In the genomic region with DNA sequence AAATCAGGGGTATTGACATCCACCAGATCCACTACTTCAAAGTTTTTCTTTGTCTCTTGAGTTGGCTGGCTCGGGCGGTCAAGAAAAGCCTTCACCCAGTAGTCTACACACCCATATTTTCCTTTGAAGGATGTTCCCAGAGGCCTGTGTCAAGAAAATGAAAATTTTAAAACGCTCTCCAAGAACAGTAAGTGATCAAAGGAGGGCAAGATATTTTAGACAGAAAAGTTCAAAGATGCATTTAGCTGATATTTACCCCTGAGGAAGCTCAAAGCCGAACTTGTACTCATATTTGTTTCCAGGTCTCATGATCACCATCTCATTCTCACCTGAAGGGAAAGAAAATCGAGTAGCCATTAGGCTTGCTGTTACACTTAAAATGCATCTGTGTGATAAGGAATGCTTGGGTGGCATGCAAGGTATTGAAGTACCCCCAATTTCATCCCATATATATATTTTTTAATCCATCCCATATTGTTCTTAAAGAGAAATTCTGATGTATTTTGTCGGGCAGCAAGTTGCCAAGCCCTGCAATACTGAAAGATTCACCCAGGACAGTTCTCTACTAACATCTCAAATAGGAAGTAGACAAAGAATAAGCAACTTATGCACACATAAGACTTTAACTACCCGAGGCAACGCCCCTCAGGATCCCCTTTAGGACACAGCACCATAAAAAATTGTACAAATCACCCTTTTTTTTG, we compare ENCODE assay signal across 8 cellular contexts. TPM values are rescaled to one million over a fixed set of nuclear protein-coding genes. Genes with fewer than 3 reads are reported as not detected.
DNase-seq lines count a peak whose midpoint lies in the region; ATAC-seq and TF ChIP-seq lines count a peak whose summit lies in the region.

No MANE protein-coding gene starts in this region.

- intact Hi-C loops in thyroid gland (cut with DNase I), result no loop called here

- TF ChIP-seq POLR2A in thyroid gland (IDR thresholded peaks at IDR 0.05), result no peak

- H3K4me3 Mint-ChIP-seq in activated CD8-positive, alpha-beta memory T cell treated with anti-CD3 and anti-CD28 coated beads, Interleukin-2, amount 10 ng/mL, durations not matched to agents 7 days and 5 days, result peak overlapping the region; percentile 99
- H3K4me3 Mint-ChIP-seq in activated naive CD8-positive, alpha-beta T cell treated with anti-CD3 and anti-CD28 coated beads for 36 hours, result peak overlapping the region; percentile 95

- no peaks in the 10 kb centered on the region for H3K9me3 Mint-ChIP-seq in activated CD8-positive, alpha-beta memory T cell treated with anti-CD3 and anti-CD28 coated beads, Interleukin-2, amount 10 ng/mL, durations not matched to agents 7 days and 5 days (ENCODE audit: low read depth)
- no peaks in the 10 kb centered on the region for H3K9me3 Mint-ChIP-seq in activated naive CD8-positive, alpha-beta T cell treated with anti-CD3 and anti-CD28 coated beads for 36 hours

- H3K27me3 ChIP-seq in layer of hippocampus (ENCODE audit: control insufficient read depth, insufficient read depth, low read length) (no peaks in the 10 kb centered on the region), thyroid gland (no peaks in the 10 kb centered on the region)

- CTCF ChIA-PET in activated CD8-positive, alpha-beta memory T cell treated with anti-CD3 and anti-CD28 coated beads, Interleukin-2, amount 10 ng/mL, durations not matched to agents 7 days and 5 days (lab: Charles Lee), result interaction anchor here (1.0 to 13.2 kb wide), 2 partner anchors 11 to 16 kb away, joined by 5 to 160 read pairs; no protein-coding TSS in a partner anchor

- 1 to 2% methylated on average over 8 of the region's 8 CpGs for WGBS in thyroid gland, 2 donors

- peaks cover 40 to 44% of the 10 kb centered on the region in 2 donors for H3K36me3 ChIP-seq in thyroid gland

- no peaks in the 10 kb centered on the region for H3K9me3 ChIP-seq in thyroid gland

- peak overlapping the region; percentile 31 to 97 (median 82) for H3K4me3 ChIP-seq in thyroid gland (replicated peaks in 1 of 3)

- H3K27ac ChIP-seq in layer of hippocampus (ENCODE audit: low read depth, low read length) (peak overlapping the region; percentile 96), thyroid gland (peak overlapping the region; percentile 94 to 96 (median 95))

- no peak for DNase-seq in activated CD8-positive, alpha-beta memory T cell treated with anti-CD3 and anti-CD28 coated beads, Interleukin-2, amount 10 ng/mL, durations not matched to agents 7 days and 5 days
- DNase-seq in activated CD8-positive, alpha-beta memory T cell treated with anti-CD3 and anti-CD28 coated beads, Interleukin-2, amount 50 U/mL, for 4 hours, result no peak
- DNase-seq in activated naive CD8-positive, alpha-beta T cell treated with anti-CD3 and anti-CD28 coated beads for 36 hours, result no peak
- DNase-seq in thyroid gland (peak in 1 of 2 donors; percentile 1), NCI-H2029 treated with DMSO at 0.1 percent for 48 hours (lab: John Stamatoyannopoulos, UW) (no peak)
- DNase-seq in central memory CD4-positive, alpha-beta T cell, result no peak

- H3K27ac Mint-ChIP-seq in activated CD8-positive, alpha-beta memory T cell treated with anti-CD3 and anti-CD28 coated beads, Interleukin-2, amount 10 ng/mL, durations not matched to agents 7 days and 5 days, result peak overlapping the region; percentile 94
- peak overlapping the region; percentile 99 for H3K27ac Mint-ChIP-seq in activated naive CD8-positive, alpha-beta T cell treated with anti-CD3 and anti-CD28 coated beads for 36 hours

- H3K27me3 Mint-ChIP-seq in activated CD8-positive, alpha-beta memory T cell treated with anti-CD3 and anti-CD28 coated beads, Interleukin-2, amount 10 ng/mL, durations not matched to agents 7 days and 5 days, result no peaks in the 10 kb centered on the region
- no peaks in the 10 kb centered on the region for H3K27me3 Mint-ChIP-seq in activated naive CD8-positive, alpha-beta T cell treated with anti-CD3 and anti-CD28 coated beads for 36 hours

- TF ChIP-seq CTCF in thyroid gland (IDR thresholded peaks at IDR 0.05), result no peak

- H3K4me1 ChIP-seq in thyroid gland, result peaks cover 26 to 41% of the 10 kb centered on the region in 2 donors

- H3K4me1 Mint-ChIP-seq in activated CD8-positive, alpha-beta memory T cell treated with anti-CD3 and anti-CD28 coated beads, Interleukin-2, amount 10 ng/mL, durations not matched to agents 7 days and 5 days, result peaks cover 64% of the 10 kb centered on the region
- H3K4me1 Mint-ChIP-seq in activated naive CD8-positive, alpha-beta T cell treated with anti-CD3 and anti-CD28 coated beads for 36 hours, result peaks cover 75% of the 10 kb centered on the region

- ATAC-seq in activated CD8-positive, alpha-beta memory T cell treated with anti-CD3 and anti-CD28 coated beads, Interleukin-2, amount 10 ng/mL, durations not matched to agents 7 days and 5 days, result no peak
- ATAC-seq in GM18517 (IDR thresholded peaks at IDR 0.05; ENCODE audit: unreplicated experiment), result no peak

- H3K36me3 Mint-ChIP-seq in activated CD8-positive, alpha-beta memory T cell treated with anti-CD3 and anti-CD28 coated beads, Interleukin-2, amount 10 ng/mL, durations not matched to agents 7 days and 5 days, result peaks cover 44% of the 10 kb centered on the region
- H3K36me3 Mint-ChIP-seq in activated naive CD8-positive, alpha-beta T cell treated with anti-CD3 and anti-CD28 coated beads for 36 hours, result peaks cover 49% of the 10 kb centered on the region

RNA-seq across cellular contexts. Expression of a gene that starts 1.1 kb away (rescaled TPM):
- 100 to 1,000 TPM; 127 to 207 TPM for total RNA-seq in activated CD8-positive, alpha-beta memory T cell treated with anti-CD3 and anti-CD28 coated beads, Interleukin-2, amount 10 ng/mL, durations not matched to agents 7 days and 5 days
- total RNA-seq in activated naive CD8-positive, alpha-beta T cell treated with anti-CD3 and anti-CD28 coated beads for 36 hours, result 100 to 1,000 TPM; 228 to 231 TPM
- 1,000 to 10,000 TPM in 2 of 4 donors, 100 to 1,000 TPM in 2; 739 to 2,947 (median 1,128) TPM for total RNA-seq in thyroid gland

RNA-seq across cellular contexts. Expression of a gene that starts 26.2 kb away (rescaled TPM):
- total RNA-seq in activated CD8-positive, alpha-beta memory T cell treated with anti-CD3 and anti-CD28 coated beads, Interleukin-2, amount 10 ng/mL, durations not matched to agents 7 days and 5 days, result not detected
- total RNA-seq in activated naive CD8-positive, alpha-beta T cell treated with anti-CD3 and anti-CD28 coated beads for 36 hours, result not detected
- not detected for total RNA-seq in thyroid gland

RNA-seq across cellular contexts. Expression of a gene that starts 30.8 kb away (rescaled TPM):
- 10 to 100 TPM; 23.5 to 29.1 TPM for total RNA-seq in activated CD8-positive, alpha-beta memory T cell treated with anti-CD3 and anti-CD28 coated beads, Interleukin-2, amount 10 ng/mL, durations not matched to agents 7 days and 5 days
- 10 to 100 TPM; 21.1 to 21.9 TPM for total RNA-seq in activated naive CD8-positive, alpha-beta T cell treated with anti-CD3 and anti-CD28 coated beads for 36 hours
- 10 to 100 TPM; 12.5 to 36.4 (median 22.7) TPM for total RNA-seq in thyroid gland

RNA-seq across cellular contexts. Expression of a gene that starts 30.9 kb away (rescaled TPM):
- total RNA-seq in activated CD8-positive, alpha-beta memory T cell treated with anti-CD3 and anti-CD28 coated beads, Interleukin-2, amount 10 ng/mL, durations not matched to agents 7 days and 5 days, result 1 to 10 TPM; 3.8 to 4.6 TPM
- 10 to 100 TPM in 1 of 2 experiments, 1 to 10 TPM in 1; 9.3 to 10.3 TPM for total RNA-seq in activated naive CD8-positive, alpha-beta T cell treated with anti-CD3 and anti-CD28 coated beads for 36 hours
- total RNA-seq in thyroid gland, result 1 to 10 TPM in 2 of 4 donors, under 1 TPM in 2; 0.13 to 2.0 (median 0.97) TPM

RNA-seq across cellular contexts. Expression of a gene that starts 37.5 kb away (rescaled TPM):
- 10 to 100 TPM; 35.0 to 36.2 TPM for total RNA-seq in activated CD8-positive, alpha-beta memory T cell treated with anti-CD3 and anti-CD28 coated beads, Interleukin-2, amount 10 ng/mL, durations not matched to agents 7 days and 5 days
- total RNA-seq in activated naive CD8-positive, alpha-beta T cell treated with anti-CD3 and anti-CD28 coated beads for 36 hours, result 10 to 100 TPM; 37.6 to 38.3 TPM
- total RNA-seq in thyroid gland, result 10 to 100 TPM; 18.7 to 26.9 (median 20.3) TPM
